Comparison of ENCODE assay signal across 1 cellular context in the genomic region with DNA sequence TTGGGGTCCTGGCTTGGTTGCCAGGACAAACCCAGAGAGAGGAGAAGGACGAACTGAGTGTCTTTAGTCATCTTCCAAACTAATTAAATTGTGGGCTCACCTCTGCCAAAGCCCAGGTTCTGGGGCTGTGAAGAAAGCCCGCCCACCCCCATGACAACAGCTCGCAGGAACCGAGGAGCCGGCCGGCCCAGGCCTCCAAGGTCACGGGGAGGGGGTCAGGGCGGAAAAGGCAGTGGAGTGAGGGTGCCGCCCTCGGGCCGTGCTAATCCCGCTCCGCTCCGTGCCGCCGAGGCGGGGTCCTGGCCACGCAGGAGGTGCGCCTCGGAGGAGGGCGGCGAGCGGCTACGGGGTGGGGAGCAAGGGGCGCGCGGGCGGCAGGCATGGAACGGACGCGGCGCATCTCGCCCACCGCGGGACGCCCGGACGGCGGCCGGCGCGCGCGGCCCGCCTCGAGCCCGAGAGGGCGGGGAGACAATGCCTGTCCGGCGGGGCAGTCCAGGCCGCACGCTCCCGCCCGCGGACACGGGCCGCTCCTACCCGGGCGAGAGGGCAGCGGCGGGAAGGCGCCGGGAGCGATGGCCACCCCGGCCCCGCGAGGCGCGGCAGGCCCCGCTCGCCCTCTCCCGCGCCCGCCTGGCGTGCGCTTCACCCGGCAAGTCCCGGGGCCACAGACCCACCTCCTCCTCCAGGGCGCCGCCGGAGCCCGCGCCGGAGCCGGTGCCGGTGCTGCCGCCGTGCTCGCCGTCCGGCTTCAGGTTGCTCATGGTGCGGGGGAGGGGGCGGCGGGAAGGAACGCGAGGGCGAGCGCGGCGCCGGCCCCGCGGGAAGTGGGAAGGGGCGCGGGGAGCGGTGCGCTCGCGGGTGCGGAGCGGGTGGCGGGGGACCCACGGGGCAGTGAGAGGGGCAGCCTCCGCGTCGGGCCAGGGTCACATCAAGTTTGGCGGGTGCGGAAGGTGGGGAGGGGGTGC.
TF ChIP-seq lines count a peak whose summit lies in the region.

No MANE protein-coding gene starts in this region.

TF ChIP-seq in IMR-90, 13 proteins besides CTCF, POLR2A, EP300 and RAD21:
- TF ChIP-seq SMC3 (IDR thresholded peaks at IDR 0.05; ENCODE audit: low read depth, low read length), result no peak
- TF ChIP-seq MXI1 (IDR thresholded peaks at IDR 0.05; ENCODE audit: borderline replicate concordance, low read depth, low read length), result no peak
- TF ChIP-seq BHLHE40 (IDR thresholded peaks at IDR 0.05; ENCODE audit: low read depth, low read length), result no peak
- no peak for TF ChIP-seq MAFK (IDR thresholded peaks at IDR 0.05; ENCODE audit: low read depth, low read length)
- TF ChIP-seq FOS (IDR thresholded peaks at IDR 0.05; ENCODE audit: low read depth, low read length), result no peak
- no peak for TF ChIP-seq RCOR1 (IDR thresholded peaks at IDR 0.05; ENCODE audit: insufficient replicate concordance, low read length)
- no peak for TF ChIP-seq RFX5 (IDR thresholded peaks at IDR 0.05; ENCODE audit: low read depth, low read length)
- TF ChIP-seq MAZ (IDR thresholded peaks at IDR 0.05; ENCODE audit: borderline replicate concordance, low read depth, low read length), result no peak
- TF ChIP-seq, protein P1, sequence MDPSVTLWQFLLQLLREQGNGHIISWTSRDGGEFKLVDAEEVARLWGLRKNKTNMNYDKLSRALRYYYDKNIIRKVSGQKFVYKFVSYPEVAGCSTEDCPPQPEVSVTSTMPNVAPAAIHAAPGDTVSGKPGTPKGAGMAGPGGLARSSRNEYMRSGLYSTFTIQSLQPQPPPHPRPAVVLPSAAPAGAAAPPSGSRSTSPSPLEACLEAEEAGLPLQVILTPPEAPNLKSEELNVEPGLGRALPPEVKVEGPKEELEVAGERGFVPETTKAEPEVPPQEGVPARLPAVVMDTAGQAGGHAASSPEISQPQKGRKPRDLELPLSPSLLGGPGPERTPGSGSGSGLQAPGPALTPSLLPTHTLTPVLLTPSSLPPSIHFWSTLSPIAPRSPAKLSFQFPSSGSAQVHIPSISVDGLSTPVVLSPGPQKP (IDR thresholded peaks at IDR 0.05; ENCODE audit: borderline replicate concordance, low read depth, low read length), result no peak
- TF ChIP-seq CEBPB (IDR thresholded peaks at IDR 0.05; ENCODE audit: low read depth, low read length), result no peak
- TF ChIP-seq NFE2L2 (IDR thresholded peaks at IDR 0.05; ENCODE audit: low read depth, low read length), result no peak
- TF ChIP-seq, protein P2, sequence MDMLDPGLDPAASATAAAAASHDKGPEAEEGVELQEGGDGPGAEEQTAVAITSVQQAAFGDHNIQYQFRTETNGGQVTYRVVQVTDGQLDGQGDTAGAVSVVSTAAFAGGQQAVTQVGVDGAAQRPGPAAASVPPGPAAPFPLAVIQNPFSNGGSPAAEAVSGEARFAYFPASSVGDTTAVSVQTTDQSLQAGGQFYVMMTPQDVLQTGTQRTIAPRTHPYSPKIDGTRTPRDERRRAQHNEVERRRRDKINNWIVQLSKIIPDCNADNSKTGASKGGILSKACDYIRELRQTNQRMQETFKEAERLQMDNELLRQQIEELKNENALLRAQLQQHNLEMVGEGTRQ (IDR thresholded peaks at IDR 0.05; ENCODE audit: low read depth, low read length), result no peak
- TF ChIP-seq CHD1 (IDR thresholded peaks at IDR 0.05; ENCODE audit: low read depth, low read length), result no peak
